Comparison of ENCODE assay signal across 14 cellular contexts in the genomic region with DNA sequence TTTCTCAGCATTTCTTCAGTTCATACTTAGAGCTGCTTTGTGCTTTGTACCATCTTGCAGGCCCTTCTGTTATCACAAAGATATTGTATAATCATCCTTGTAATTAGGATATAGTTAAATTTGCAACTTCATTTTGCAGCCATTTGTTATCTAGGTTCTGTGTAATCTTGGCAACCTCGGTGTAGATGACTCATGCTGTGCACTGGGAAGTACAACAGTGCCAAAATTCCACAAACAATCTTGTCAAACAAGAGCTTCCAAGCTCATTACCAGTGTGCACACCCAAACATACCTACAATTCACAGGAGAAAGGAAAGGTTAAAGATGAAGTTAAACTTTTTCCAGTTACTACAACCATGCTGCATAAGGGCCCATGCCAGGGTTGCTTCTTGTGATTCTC.
DNase-seq lines count a peak whose midpoint lies in the region; ATAC-seq and TF ChIP-seq lines count a peak whose summit lies in the region.
"Had no signal": no experiment of that assay in that cellular context is flagged by ENCODE, and none has a peak within 500 bp of the region (broad histone marks: within the 10 kb centered on the region; RNA-seq: fewer than 3 reads in every experiment).

No MANE protein-coding gene starts in this region.

- no peaks in the 10 kb centered on the region for H3K27me3 ChIP-seq in IMR-90 (ENCODE audit: control insufficient read depth, insufficient read depth, low read length)
- no peaks in the 10 kb centered on the region for H3K27me3 ChIP-seq in rectal smooth muscle tissue (ENCODE audit: control insufficient read depth, insufficient read depth, low read length)
- H3K27me3 ChIP-seq: tibial artery had no signal

- in situ Hi-C loops in IMR-90 (cut with MboI; ENCODE audit: low sequenced_read_pairs) = no loop called here

- no peak overlapping the region for H4K91ac ChIP-seq in IMR-90 (ENCODE audit: insufficient read depth, low read depth, low read length)

- no peak overlapping the region for H3K4me3 ChIP-seq in IMR-90 (ENCODE audit: insufficient read depth, low read depth, low read length)
- no peak overlapping the region for H3K4me3 ChIP-seq in rectal smooth muscle tissue (ENCODE audit: low read length)
- H3K4me3 ChIP-seq in coronary artery = no peak overlapping the region
- H3K4me3 ChIP-seq: smooth muscle cell, tibial artery had no signal

- H3K56ac ChIP-seq in IMR-90 (ENCODE audit: extremely low read depth, insufficient read depth, low read length) = no peak overlapping the region

- no peak overlapping the region for H2BK120ac ChIP-seq in IMR-90 (ENCODE audit: low read depth, low read length)

- 0 out of 2 replicates have a peak, but pooled peaks cover 2% of the 10 kb centered on the region for H3K9me3 ChIP-seq in IMR-90 (ENCODE audit: control insufficient read depth, insufficient read depth, low read length)
- H3K9me3 ChIP-seq: tibial artery had no signal

- peak; percentile 4 for DNase-seq in IMR-90
- peak; percentile 1 for DNase-seq in fibroblast of the conjunctiva (ENCODE audit: low read depth)
- no peak for DNase-seq in HPDE6-E6E7 (ENCODE audit: extremely low spot score)
- DNase-seq in NCI-H526 treated with DMSO at 0.1 percent for 48 hours (lab: John Stamatoyannopoulos, UW) = no peak
- no peak for DNase-seq in coronary artery (ENCODE audit: low spot score)
- DNase-seq: endodermal cell; naive thymus-derived CD8-positive, alpha-beta T cell; NCI-H345; RPMI8226; tibial artery had no signal

- POLR2A ChIA-PET in IMR-90 (lab: Charles Lee; ENCODE audit: unreplicated experiment) = no interaction called here

- no peak for TF ChIP-seq POLR2A in IMR-90 (IDR thresholded peaks at IDR 0.05; ENCODE audit: low read depth, low read length)

- no peak overlapping the region for H4K5ac ChIP-seq in IMR-90 (ENCODE audit: low read depth, low read length)

- WGBS in IMR-90 (ENCODE audit: extremely low coverage in 2 of 2, insufficient read length in 1 of 2), 2 experiments = no CpG with 5 or more reads among the region's 1 CpG

- no peaks in the 10 kb centered on the region for H4K20me1 ChIP-seq in IMR-90 (ENCODE audit: insufficient read depth, low read length)

- H2BK15ac ChIP-seq in IMR-90 (ENCODE audit: low read depth, low read length) = no peak overlapping the region

- no peak overlapping the region for H2AFZ ChIP-seq in IMR-90 (replicated peaks; ENCODE audit: low read length, poor library complexity)

- H2AK5ac ChIP-seq in IMR-90 (ENCODE audit: low read depth, low read length) = no peak overlapping the region

- no peaks in the 10 kb centered on the region for H3K9me1 ChIP-seq in IMR-90 (ENCODE audit: insufficient read depth, low read length)

- no peak overlapping the region for H3K18ac ChIP-seq in IMR-90 (ENCODE audit: low read depth, low read length)

- H3K23ac ChIP-seq in IMR-90 (ENCODE audit: low read depth, low read length) = no peak overlapping the region

- H2AK9ac ChIP-seq in IMR-90 (replicated peaks; ENCODE audit: low read depth, low read length, poor library complexity) = no peak overlapping the region

- no peak overlapping the region for H3K9ac ChIP-seq in IMR-90 (ENCODE audit: low read depth, low read length)
- no peak overlapping the region for H3K9ac ChIP-seq in rectal smooth muscle tissue (ENCODE audit: low read length)

- no peak overlapping the region for H4K8ac ChIP-seq in IMR-90 (ENCODE audit: low read depth in 2 of 2, low read length in 2 of 2)

- no peak for TF ChIP-seq CTCF in IMR-90 (conservative IDR thresholded peaks at IDR 0.05; ENCODE audit: low read depth, low read length)
- TF ChIP-seq CTCF in coronary artery (IDR thresholded peaks at IDR 0.05) = no peak

- H2BK20ac ChIP-seq in IMR-90 (ENCODE audit: low read depth, low read length) = no peak overlapping the region

- H2BK5ac ChIP-seq in IMR-90 (ENCODE audit: low read depth, low read length, poor library complexity, severe bottlenecking) = no peak overlapping the region

- no peaks in the 10 kb centered on the region for H3K79me1 ChIP-seq in IMR-90 (ENCODE audit: low read depth in 1 of 2, low read length in 2 of 2)

- TF ChIP-seq RAD21 in IMR-90 (IDR thresholded peaks at IDR 0.05; ENCODE audit: low read length) = no peak

- no peak overlapping the region for H3K4me2 ChIP-seq in IMR-90 (ENCODE audit: low read depth, low read length)
- H3K4me2 ChIP-seq: smooth muscle cell had no signal

- no peak overlapping the region for H3K14ac ChIP-seq in IMR-90 (replicated peaks; ENCODE audit: low read depth, low read length)

- H3K27ac ChIP-seq in IMR-90 (ENCODE audit: insufficient read depth, low read length) (no peak overlapping the region), angular gyrus (ENCODE audit: low read depth, low read length) (peak overlapping the region; percentile 8), rectal smooth muscle tissue (ENCODE audit: low read depth, low read length) (peak overlapping the region; percentile 23), coronary artery (no peak overlapping the region)
- H3K27ac ChIP-seq: HL-60, tibial artery had no signal

- dilution Hi-C loops in IMR-90 (cut with HindIII; ENCODE audit: low sequenced_read_pairs, unreplicated experiment) = no loop called here

- intact Hi-C loops in IMR-90 (cut with micrococcal nuclease) = no loop called here

- ATAC-seq in IMR-90 (ENCODE audit: low read depth) = no peak
- ATAC-seq: naive thymus-derived CD8-positive, alpha-beta T cell had no signal

- H3K36me3 ChIP-seq in IMR-90 (ENCODE audit: control insufficient read depth, insufficient read depth, low read length) (no peaks in the 10 kb centered on the region), rectal smooth muscle tissue (ENCODE audit: control insufficient read depth, insufficient read depth, low read length) (no peaks in the 10 kb centered on the region)
- H3K36me3 ChIP-seq: tibial artery had no signal

- H3K4me1 ChIP-seq in IMR-90 (ENCODE audit: control insufficient read depth, insufficient read depth, low read length) (no peaks in the 10 kb centered on the region), rectal smooth muscle tissue (ENCODE audit: control insufficient read depth, insufficient read depth, low read length) (peaks cover 8% of the 10 kb centered on the region)
- H3K4me1 ChIP-seq: tibial artery had no signal

- no peak overlapping the region for H3K4ac ChIP-seq in IMR-90 (ENCODE audit: low read depth, low read length)

- CTCF ChIA-PET in IMR-90 (lab: Yijun Ruan, JAX) = no interaction called here

- BruUV-seq in IMR-90 (replicated peaks; lab: Mats Ljungman, UMichigan) = no TSS peak

TF ChIP-seq in IMR-90, 13 proteins besides CTCF, POLR2A, EP300 and RAD21:
- TF ChIP-seq, protein P1, sequence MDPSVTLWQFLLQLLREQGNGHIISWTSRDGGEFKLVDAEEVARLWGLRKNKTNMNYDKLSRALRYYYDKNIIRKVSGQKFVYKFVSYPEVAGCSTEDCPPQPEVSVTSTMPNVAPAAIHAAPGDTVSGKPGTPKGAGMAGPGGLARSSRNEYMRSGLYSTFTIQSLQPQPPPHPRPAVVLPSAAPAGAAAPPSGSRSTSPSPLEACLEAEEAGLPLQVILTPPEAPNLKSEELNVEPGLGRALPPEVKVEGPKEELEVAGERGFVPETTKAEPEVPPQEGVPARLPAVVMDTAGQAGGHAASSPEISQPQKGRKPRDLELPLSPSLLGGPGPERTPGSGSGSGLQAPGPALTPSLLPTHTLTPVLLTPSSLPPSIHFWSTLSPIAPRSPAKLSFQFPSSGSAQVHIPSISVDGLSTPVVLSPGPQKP (IDR thresholded peaks at IDR 0.05; ENCODE audit: borderline replicate concordance, low read depth, low read length) = no peak
- TF ChIP-seq SMC3 (IDR thresholded peaks at IDR 0.05; ENCODE audit: low read depth, low read length) = no peak
- no peak for TF ChIP-seq NFE2L2 (IDR thresholded peaks at IDR 0.05; ENCODE audit: low read depth, low read length)
- no peak for TF ChIP-seq BHLHE40 (IDR thresholded peaks at IDR 0.05; ENCODE audit: low read depth, low read length)
- TF ChIP-seq, protein P2, sequence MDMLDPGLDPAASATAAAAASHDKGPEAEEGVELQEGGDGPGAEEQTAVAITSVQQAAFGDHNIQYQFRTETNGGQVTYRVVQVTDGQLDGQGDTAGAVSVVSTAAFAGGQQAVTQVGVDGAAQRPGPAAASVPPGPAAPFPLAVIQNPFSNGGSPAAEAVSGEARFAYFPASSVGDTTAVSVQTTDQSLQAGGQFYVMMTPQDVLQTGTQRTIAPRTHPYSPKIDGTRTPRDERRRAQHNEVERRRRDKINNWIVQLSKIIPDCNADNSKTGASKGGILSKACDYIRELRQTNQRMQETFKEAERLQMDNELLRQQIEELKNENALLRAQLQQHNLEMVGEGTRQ (IDR thresholded peaks at IDR 0.05; ENCODE audit: low read depth, low read length) = no peak
- TF ChIP-seq MAFK (IDR thresholded peaks at IDR 0.05; ENCODE audit: low read depth, low read length) = no peak
- no peak for TF ChIP-seq MXI1 (IDR thresholded peaks at IDR 0.05; ENCODE audit: borderline replicate concordance, low read depth, low read length)
- TF ChIP-seq RFX5 (IDR thresholded peaks at IDR 0.05; ENCODE audit: low read depth, low read length) = no peak
- TF ChIP-seq MAZ (IDR thresholded peaks at IDR 0.05; ENCODE audit: borderline replicate concordance, low read depth, low read length) = no peak
- no peak for TF ChIP-seq FOS (IDR thresholded peaks at IDR 0.05; ENCODE audit: low read depth, low read length)
- TF ChIP-seq RCOR1 (IDR thresholded peaks at IDR 0.05; ENCODE audit: insufficient replicate concordance, low read length) = no peak
- TF ChIP-seq CEBPB (IDR thresholded peaks at IDR 0.05; ENCODE audit: low read depth, low read length) = no peak
- TF ChIP-seq CHD1 (IDR thresholded peaks at IDR 0.05; ENCODE audit: low read depth, low read length) = no peak

Comparison
In these comparisons a context has a peak if more than half of its experiments do, and no peak if none do; other contexts are left out.
1. DNase-seq: peak in IMR-90 (single experiment) and fibroblast of the conjunctiva (single experiment); none in HPDE6-E6E7 (single experiment), NCI-H526 treated with DMSO at 0.1 percent for 48 hours (single experiment) and coronary artery (single experiment).
2. H3K27ac ChIP-seq: peak in angular gyrus (single experiment) and rectal smooth muscle tissue (single experiment); none in IMR-90 (single experiment) and coronary artery (0 of 2).